2 cellular contexts compared by ENCODE assay signal in genomic region chr6:34897130-34897529, GRCh38.
TF ChIP-seq lines count a peak whose summit lies in the region.

No MANE protein-coding gene starts in this region.

TF ChIP-seq in liver, 16 proteins besides CTCF, POLR2A, EP300 and RAD21:
- TF ChIP-seq, protein P1, sequence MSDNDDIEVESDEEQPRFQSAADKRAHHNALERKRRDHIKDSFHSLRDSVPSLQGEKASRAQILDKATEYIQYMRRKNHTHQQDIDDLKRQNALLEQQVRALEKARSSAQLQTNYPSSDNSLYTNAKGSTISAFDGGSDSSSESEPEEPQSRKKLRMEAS (IDR thresholded peaks at IDR 0.05): no peak
- peak in 1 of 2 donors; percentile 37 for TF ChIP-seq RXRA (IDR thresholded peaks at IDR 0.05)
- peak; percentile 64 for TF ChIP-seq NR2F2 (IDR thresholded peaks at IDR 0.05)

TF ChIP-seq in HepG2, 621 proteins besides CTCF, POLR2A, EP300 and RAD21:
- no peak for TF ChIP-seq ZNF484 (CRISPR knock-in tag; IDR thresholded peaks at IDR 0.05; ENCODE audit: borderline replicate concordance, low read depth)
- TF ChIP-seq, protein P2, sequence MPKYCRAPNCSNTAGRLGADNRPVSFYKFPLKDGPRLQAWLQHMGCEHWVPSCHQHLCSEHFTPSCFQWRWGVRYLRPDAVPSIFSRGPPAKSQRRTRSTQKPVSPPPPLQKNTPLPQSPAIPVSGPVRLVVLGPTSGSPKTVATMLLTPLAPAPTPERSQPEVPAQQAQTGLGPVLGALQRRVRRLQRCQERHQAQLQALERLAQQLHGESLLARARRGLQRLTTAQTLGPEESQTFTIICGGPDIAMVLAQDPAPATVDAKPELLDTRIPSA (CRISPR knock-in tag; IDR thresholded peaks at IDR 0.05; ENCODE audit: borderline replicate concordance): no peak
- TF ChIP-seq SP140L (CRISPR knock-in tag; IDR thresholded peaks at IDR 0.05; ENCODE audit: borderline replicate concordance): no peak
- TF ChIP-seq, protein P3, sequence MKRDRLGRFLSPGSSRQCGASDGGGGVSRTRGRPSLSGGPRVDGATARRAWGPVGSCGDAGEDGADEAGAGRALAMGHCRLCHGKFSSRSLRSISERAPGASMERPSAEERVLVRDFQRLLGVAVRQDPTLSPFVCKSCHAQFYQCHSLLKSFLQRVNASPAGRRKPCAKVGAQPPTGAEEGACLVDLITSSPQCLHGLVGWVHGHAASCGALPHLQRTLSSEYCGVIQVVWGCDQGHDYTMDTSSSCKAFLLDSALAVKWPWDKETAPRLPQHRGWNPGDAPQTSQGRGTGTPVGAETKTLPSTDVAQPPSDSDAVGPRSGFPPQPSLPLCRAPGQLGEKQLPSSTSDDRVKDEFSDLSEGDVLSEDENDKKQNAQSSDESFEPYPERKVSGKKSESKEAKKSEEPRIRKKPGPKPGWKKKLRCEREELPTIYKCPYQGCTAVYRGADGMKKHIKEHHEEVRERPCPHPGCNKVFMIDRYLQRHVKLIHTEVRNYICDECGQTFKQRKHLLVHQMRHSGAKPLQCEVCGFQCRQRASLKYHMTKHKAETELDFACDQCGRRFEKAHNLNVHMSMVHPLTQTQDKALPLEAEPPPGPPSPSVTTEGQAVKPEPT (CRISPR knock-in tag; IDR thresholded peaks at IDR 0.05; ENCODE audit: low read depth): no peak
- TF ChIP-seq PLRG1 (conservative IDR thresholded peaks at IDR 0.05): no peak
- TF ChIP-seq NRL (CRISPR knock-in tag; IDR thresholded peaks at IDR 0.05; ENCODE audit: borderline replicate concordance): no peak
- TF ChIP-seq RORA (CRISPR knock-in tag; IDR thresholded peaks at IDR 0.05): no peak
- TF ChIP-seq ZNF784 (CRISPR knock-in tag; IDR thresholded peaks at IDR 0.05; ENCODE audit: borderline replicate concordance): no peak
- TF ChIP-seq, protein P4, sequence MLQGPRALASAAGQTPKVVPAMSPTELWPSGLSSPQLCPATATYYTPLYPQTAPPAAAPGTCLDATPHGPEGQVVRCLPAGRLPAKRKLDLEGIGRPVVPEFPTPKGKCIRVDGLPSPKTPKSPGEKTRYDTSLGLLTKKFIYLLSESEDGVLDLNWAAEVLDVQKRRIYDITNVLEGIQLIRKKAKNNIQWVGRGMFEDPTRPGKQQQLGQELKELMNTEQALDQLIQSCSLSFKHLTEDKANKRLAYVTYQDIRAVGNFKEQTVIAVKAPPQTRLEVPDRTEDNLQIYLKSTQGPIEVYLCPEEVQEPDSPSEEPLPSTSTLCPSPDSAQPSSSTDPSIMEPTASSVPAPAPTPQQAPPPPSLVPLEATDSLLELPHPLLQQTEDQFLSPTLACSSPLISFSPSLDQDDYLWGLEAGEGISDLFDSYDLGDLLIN (CRISPR knock-in tag; IDR thresholded peaks at IDR 0.05; ENCODE audit: borderline replicate concordance): no peak
- TF ChIP-seq, protein P5, sequence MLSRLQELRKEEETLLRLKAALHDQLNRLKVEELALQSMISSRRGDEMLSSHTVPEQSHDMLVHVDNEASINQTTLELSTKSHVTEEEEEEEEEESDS (CRISPR knock-in tag; IDR thresholded peaks at IDR 0.05; ENCODE audit: borderline replicate concordance): no peak
- TF ChIP-seq DPF2 (CRISPR knock-in tag; IDR thresholded peaks at IDR 0.05; ENCODE audit: borderline replicate concordance, low read depth): no peak
- no peak for TF ChIP-seq ZNF672 (CRISPR knock-in tag; IDR thresholded peaks at IDR 0.05)
- no peak for TF ChIP-seq HIVEP1 (CRISPR knock-in tag; IDR thresholded peaks at IDR 0.05)
- TF ChIP-seq ZSCAN12 (CRISPR knock-in tag; IDR thresholded peaks at IDR 0.05): no peak
TF ChIP-seq in HepG2: peak in this region for 0.
